Comparison of ENCODE assay signal across 25 cellular contexts in the genomic region with DNA sequence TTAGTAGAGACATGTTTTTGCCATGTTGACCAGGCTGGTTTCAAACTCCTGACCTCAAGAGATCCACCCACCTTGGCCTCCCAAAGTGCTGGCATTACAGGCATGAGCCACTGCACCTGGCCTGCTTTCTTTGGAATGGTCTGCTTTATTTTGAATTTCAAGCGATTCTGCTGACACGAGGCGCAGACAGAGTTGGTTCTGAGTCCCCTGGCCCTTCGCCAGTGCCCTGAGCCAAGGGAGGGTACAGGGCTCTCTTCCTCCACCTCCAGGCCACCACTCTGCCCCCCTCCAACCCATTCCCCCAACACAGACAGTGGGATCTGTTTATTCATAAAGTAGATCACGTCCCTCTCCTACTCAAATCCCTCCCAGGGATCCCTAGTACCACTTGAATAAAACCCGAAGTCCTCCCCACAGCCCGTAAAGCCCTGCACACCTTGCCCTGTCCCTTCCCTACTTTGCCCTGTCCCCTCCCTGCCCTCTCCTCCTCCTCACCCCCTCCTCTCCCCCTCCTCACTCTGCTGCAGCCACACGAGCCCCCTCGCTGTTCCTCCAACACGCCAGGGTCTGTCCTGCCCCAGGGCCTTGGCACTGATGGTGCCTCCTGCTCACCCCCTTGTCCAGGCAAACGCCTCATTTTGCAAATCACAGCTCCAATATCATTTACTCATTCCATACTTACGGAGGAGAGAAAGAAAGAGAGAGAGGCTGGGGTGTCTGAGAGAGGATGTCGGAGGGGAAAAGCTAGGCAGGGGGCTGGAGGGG. TPM values are rescaled to one million over a fixed set of nuclear protein-coding genes. Genes with fewer than 3 reads are reported as not detected.
DNase-seq lines count a peak whose midpoint lies in the region; ATAC-seq, FAIRE-seq and TF ChIP-seq lines count a peak whose summit lies in the region.
"Had no signal": no experiment of that assay in that cellular context is flagged by ENCODE, and none has a peak within 500 bp of the region (broad histone marks: within the 10 kb centered on the region; RNA-seq: fewer than 3 reads in every experiment).

No MANE protein-coding gene starts in this region.

- H3K4ac ChIP-seq in H1 (replicated peaks; ENCODE audit: insufficient read length, low read depth, low read length): no peak overlapping the region

- H3K4me1 ChIP-seq in SK-N-SH (ENCODE audit: control insufficient read depth in 1 of 2, insufficient read depth in 2 of 2, low read depth in 1 of 2, low read length in 1 of 2): no peaks in the 10 kb centered on the region; a peak in 1 of 4 replicates
- no peaks in the 10 kb centered on the region for H3K4me1 ChIP-seq in H1 (replicated peaks in 1 of 4; ENCODE audit: control insufficient read depth in 3 of 4, insufficient read depth in 4 of 4, low read length in 3 of 4)
- peaks cover 6% of the 10 kb centered on the region for H3K4me1 ChIP-seq in mesodermal cell (ENCODE audit: control insufficient read depth, insufficient read depth, low read length, poor library complexity, severe bottlenecking)
- H3K4me1 ChIP-seq: BLaER1 treated with 17β-estradiol and CSF1 and Interleukin-3, amounts not matched to agents 10 nM and 100 nM had no signal

- H3K9ac ChIP-seq in SK-N-SH (no peak overlapping the region), H1 (replicated peaks in 1 of 4; ENCODE audit: extremely low read depth in 1 of 4, low read depth in 3 of 4, low read length in 3 of 4) (no peak overlapping the region)
- H3K9ac ChIP-seq: BLaER1 treated with 17β-estradiol and CSF1 and Interleukin-3, amounts not matched to agents 10 nM and 100 nM had no signal

- H3F3A ChIP-seq in SK-N-SH (replicated peaks; ENCODE audit: insufficient read depth): no peaks in the 10 kb centered on the region

- no peak overlapping the region for H4K5ac ChIP-seq in H1 (ENCODE audit: insufficient read length, low read depth, low read length)

- POLR2A ChIA-PET in SK-N-SH (lab: Yijun Ruan, JAX): no interaction called here
- POLR2A ChIA-PET in H1 (lab: Charles Lee; ENCODE audit: partially characterized antibody): interaction anchor here (0.7 to 1.1 kb wide), 2 partner anchors 104 to 670 kb away, joined by 3 read pairs; no protein-coding TSS in a partner anchor

- H3K18ac ChIP-seq in H1 (ENCODE audit: extremely low read depth, low read length): no peak overlapping the region

- H4K8ac ChIP-seq in H1 (ENCODE audit: extremely low read depth, insufficient read depth, low read length): no peak overlapping the region

- TF ChIP-seq EP300 in SK-N-SH (IDR thresholded peaks at IDR 0.05; ENCODE audit: borderline replicate concordance in 1 of 2, low read depth in 1 of 2, low read length in 1 of 2): no peak
- no peak for TF ChIP-seq EP300 in H1 (IDR thresholded peaks at IDR 0.05; ENCODE audit: borderline replicate concordance in 1 of 2, low read depth in 2 of 2, low read length in 2 of 2)

- no peak for ATAC-seq in SK-N-SH treated with all-trans-retinoic acid at 6 μM for 48 hours
- ATAC-seq in GM19452 (IDR thresholded peaks at IDR 0.05; ENCODE audit: unreplicated experiment): no peak
- ATAC-seq: HepG2 had no signal

- no peak overlapping the region for H2BK120ac ChIP-seq in H1 (replicated peaks; ENCODE audit: low read depth, low read length)

- H4K91ac ChIP-seq in H1 (replicated peaks; ENCODE audit: insufficient read length, low read length): no peak overlapping the region

- 18% methylated on average over 13 of the region's 13 CpGs for WGBS in SK-N-SH (ENCODE audit: low lambda C conversion rate)
- WGBS in H1 (ENCODE audit: extremely low coverage in 1 of 2, insufficient coverage in 1 of 2, insufficient read length in 1 of 2, insufficient replicate concordance in 2 of 2, low coverage in 1 of 2, low lambda C conversion rate in 2 of 2, missing lambda C conversion rate in 1 of 2), 2 experiments: 69% methylated on average over 9 of the region's 13 CpGs; no CpG with 5 or more reads in 1 of the 2 experiments
- WGBS in mesodermal cell (ENCODE audit: insufficient coverage in 2 of 2), 2 experiments: 37 to 44% methylated on average over 5 to 7 of the region's 13 CpGs

- 0 out of 2 replicates have a peak overlapping the region, but pooled peaks have one; percentile 13 for H2AK5ac ChIP-seq in H1 (ENCODE audit: low read depth, low read length)

- H2BK12ac ChIP-seq in H1 (ENCODE audit: low read depth, low read length): no peak overlapping the region

- DNase-seq in SK-N-SH (no peak), H1 (ENCODE audit: low read depth in 1 of 2, low spot score in 2 of 2) (no peak), DMS53 treated with DMSO at 0.1 percent for 48 hours (lab: John Stamatoyannopoulos, UW; ENCODE audit: unreplicated experiment) (no peak)
- no peak for DNase-seq in stimulated activated CD8-positive, alpha-beta memory T cell treated with anti-CD3 and anti-CD28 coated beads, Interleukin-4, amount 100 ng/mL, for 48 hours
- no peak for DNase-seq in activated CD4-positive, CD25-positive, alpha-beta regulatory T cell treated with anti-CD3 and anti-CD28 coated beads, Interleukin-2, amount 50 U/mL, for 72 hours
- DNase-seq: CD4-positive, alpha-beta memory T cell; GDM1; KBM-7; NCI-H1092 treated with DMSO at 0.1 percent for 48 hours; NCI-H146; NCI-H2029; NCI-H510A; NCI-H748 treated with DMSO at 0.1 percent for 48 hours; PC-9; SIG-M5 had no signal

- H3K36me3 ChIP-seq in SK-N-SH (replicated peaks in 1 of 2; ENCODE audit: control insufficient read depth in 1 of 2, insufficient read depth in 2 of 2, low read length in 1 of 2) (no peaks in the 10 kb centered on the region), H1 (ENCODE audit: control insufficient read depth in 2 of 4, insufficient read depth in 4 of 4, low read length in 3 of 4) (no peaks in the 10 kb centered on the region), mesodermal cell (ENCODE audit: control insufficient read depth, insufficient read depth, low read length) (no peaks in the 10 kb centered on the region)
- H3K36me3 ChIP-seq: BLaER1 treated with 17β-estradiol and CSF1 and Interleukin-3, amounts not matched to agents 10 nM and 100 nM had no signal

- no peaks in the 10 kb centered on the region for H3K9me2 ChIP-seq in SK-N-SH

- TF ChIP-seq RAD21 in SK-N-SH (IDR thresholded peaks at IDR 0.05; ENCODE audit: low read length) (no peak), H1 (IDR thresholded peaks at IDR 0.05 in 1 of 2, conservative IDR thresholded peaks at IDR 0.05 in 1 of 2; ENCODE audit: low read depth in 2 of 2, low read length in 2 of 2) (no peak)

- no peak overlapping the region; a peak in 1 of 4 replicates for H3K4me3 ChIP-seq in SK-N-SH (ENCODE audit: low read depth in 2 of 2, low read length in 1 of 2)
- no peak overlapping the region for H3K4me3 ChIP-seq in H1 (ENCODE audit: extremely low read depth in 1 of 4, insufficient read depth in 2 of 4, low read depth in 3 of 4, low read length in 4 of 4)
- H3K4me3 ChIP-seq in mesodermal cell (ENCODE audit: extremely low read depth, insufficient read depth, low read length, poor library complexity, severe bottlenecking): peak overlapping the region; percentile 5
- H3K4me3 ChIP-seq: BLaER1 treated with 17β-estradiol and CSF1 and Interleukin-3, amounts not matched to agents 10 nM and 100 nM; PC-9 had no signal

- CTCF ChIA-PET in SK-N-SH (lab: Yijun Ruan, JAX) (no interaction called here), H1 (lab: Charles Lee; ENCODE audit: partially characterized antibody) (interaction anchor here (0.8 to 3.0 kb wide), 2 partner anchors 26 to 38 kb away, joined by 3 to 10 read pairs; no protein-coding TSS in a partner anchor)

- H3K27ac ChIP-seq in SK-N-SH (ENCODE audit: low read depth in 2 of 2, low read length in 1 of 2) (no peak overlapping the region), H1 (ENCODE audit: low read depth, low read length) (no peak overlapping the region), mesodermal cell (ENCODE audit: low read depth, low read length, severe bottlenecking) (no peak overlapping the region)
- H3K27ac ChIP-seq: 22Rv1; BLaER1 treated with 17β-estradiol and CSF1 and Interleukin-3, amounts not matched to agents 10 nM and 100 nM; HL-60; PC-9 had no signal

- no peaks in the 10 kb centered on the region for H3K79me2 ChIP-seq in SK-N-SH (ENCODE audit: insufficient read depth)
- no peaks in the 10 kb centered on the region for H3K79me2 ChIP-seq in H1 (ENCODE audit: control insufficient read depth in 1 of 2, insufficient read depth in 2 of 2, low read length in 2 of 2)

- no peak for TF ChIP-seq POLR2A in H1 (IDR thresholded peaks at IDR 0.05; ENCODE audit: control extremely low read depth in 1 of 2, low read depth in 2 of 2, low read length in 2 of 2)

- H3K23ac ChIP-seq in H1 (ENCODE audit: insufficient read length): no peak overlapping the region

- H3K4me2 ChIP-seq in SK-N-SH (peak overlapping the region; percentile 37; the same call in 1 of the 2 replicates), H1 (ENCODE audit: insufficient read depth in 1 of 2, low read depth in 2 of 2, low read length in 2 of 2) (peak overlapping the region in 1 of 2 experiments; percentile 6; a peak in 2 of 4 replicates)
- H3K4me2 ChIP-seq: BLaER1 treated with 17β-estradiol and CSF1 and Interleukin-3, amounts not matched to agents 10 nM and 100 nM; PC-9 had no signal

- no peak overlapping the region for H2BK20ac ChIP-seq in H1 (ENCODE audit: low read length)

- H2BK15ac ChIP-seq in H1 (ENCODE audit: low read length): no peak overlapping the region

- TF ChIP-seq CTCF in SK-N-SH (IDR thresholded peaks at IDR 0.05) (no peak), H1 (IDR thresholded peaks at IDR 0.05; ENCODE audit: control extremely low read depth in 1 of 3, insufficient read depth in 1 of 3, low read depth in 1 of 3, low read length in 3 of 3) (no peak)

- H3K27me3 ChIP-seq in SK-N-SH (ENCODE audit: insufficient read depth): peaks cover 41% of the 10 kb centered on the region
- H3K27me3 ChIP-seq in H1 (replicated peaks in 1 of 4; ENCODE audit: control insufficient read depth in 3 of 4, extremely low read depth in 1 of 4, insufficient read depth in 3 of 4, low read length in 3 of 4): peaks cover 0 to 4% (median 0%) of the 10 kb centered on the region in 4 experiments; a peak in 3 of 7 replicates

- FAIRE-seq in H1 (lab: Jason Lieb, UNC): no peak
- FAIRE-seq: GM18507, H54, HepG2 had no signal

- H3K14ac ChIP-seq in H1 (ENCODE audit: insufficient read length): no peak overlapping the region

- no peak overlapping the region for H2BK5ac ChIP-seq in H1 (ENCODE audit: low read depth, low read length)

- H3K56ac ChIP-seq in H1 (replicated peaks; ENCODE audit: insufficient read length, low read depth, low read length): no peak overlapping the region

- H4K20me1 ChIP-seq in SK-N-SH (ENCODE audit: insufficient read depth) (no peaks in the 10 kb centered on the region), H1 (replicated peaks in 1 of 2; ENCODE audit: control insufficient read depth in 1 of 2, insufficient read depth in 2 of 2, low read length in 2 of 2) (peaks cover 2% of the 10 kb centered on the region in 2 experiments)
- H4K20me1 ChIP-seq: BLaER1 treated with 17β-estradiol and CSF1 and Interleukin-3, amounts not matched to agents 10 nM and 100 nM had no signal

- H3K79me1 ChIP-seq in H1 (ENCODE audit: low read depth, low read length): no peaks in the 10 kb centered on the region

- H2AFZ ChIP-seq in SK-N-SH (ENCODE audit: low read depth) (no peak overlapping the region), H1 (ENCODE audit: low read length) (no peak overlapping the region)
- H2AFZ ChIP-seq: PC-9 had no signal

- H3K9me3 ChIP-seq in SK-N-SH: no peaks in the 10 kb centered on the region
- H3K9me3 ChIP-seq in H1 (ENCODE audit: insufficient read depth in 2 of 2, low read depth in 1 of 2, low read length in 1 of 2): peaks cover 3 to 11% of the 10 kb centered on the region in 2 experiments; a peak in 3 of 4 replicates
- H3K9me3 ChIP-seq in mesodermal cell (ENCODE audit: control insufficient read depth, low read length): peaks cover 4% of the 10 kb centered on the region

- H3K23me2 ChIP-seq in H1 (ENCODE audit: low read depth, low read length): no peaks in the 10 kb centered on the region

RNA-seq across cellular contexts. Expression of a gene that starts 22.4 kb away (rescaled TPM):
- polyA plus RNA-seq in SK-N-SH (2012; rRNA removed) (not detected in 2 replicates), H1 (2011; rRNA removed) (not detected in 2 replicates)
- not detected in 2 replicates for polyA plus RNA-seq in SK-N-SH (2012; cell fraction: cytosol; rRNA removed)
- polyA plus RNA-seq in SK-N-SH (2012; cell fraction: nucleus; rRNA removed): not detected in 2 replicates
- not detected in 2 replicates for total RNA-seq in H1 (2021; fragmentation: NEBNext Ultra II Directional; extraction: Animal tissue kit (Norgen Biotek cat#: 25700))
- not detected for polyA plus RNA-seq in H1 (2011; cell fraction: cytosol; rRNA removed)
- polyA plus RNA-seq in H1 (2011; cell fraction: nucleus; rRNA removed): not detected
- polyA plus RNA-seq in H1 (2012, experiment 1 of 2): not detected in 4 replicates
- not detected for polyA plus RNA-seq in H1 (2012, experiment 2 of 2)
- polyA plus RNA-seq in H1 (2013, experiment 1 of 2): not detected
- not detected for polyA plus RNA-seq in H1 (2013, experiment 2 of 2)
- polyA minus RNA-seq in H1 (2011; rRNA and poly(A)+ RNA removed): not detected in 2 replicates
- not detected for polyA minus RNA-seq in H1 (2011; cell fraction: cytosol; rRNA and poly(A)+ RNA removed)
- not detected for polyA minus RNA-seq in H1 (2011; cell fraction: nucleus; rRNA and poly(A)+ RNA removed)
- polyA plus RNA-seq in mesodermal cell (2013, experiment 1 of 2): not detected
- polyA plus RNA-seq in mesodermal cell (2013, experiment 2 of 2): not detected
- total RNA-seq: CD4-positive, alpha-beta memory T cell; HepG2; HT-29; PC-9 had no signal
- polyA plus RNA-seq: CD4-positive, alpha-beta memory T cell; HepG2 had no signal
